Comparison of ENCODE assay signal across 8 cellular contexts in the genomic region with DNA sequence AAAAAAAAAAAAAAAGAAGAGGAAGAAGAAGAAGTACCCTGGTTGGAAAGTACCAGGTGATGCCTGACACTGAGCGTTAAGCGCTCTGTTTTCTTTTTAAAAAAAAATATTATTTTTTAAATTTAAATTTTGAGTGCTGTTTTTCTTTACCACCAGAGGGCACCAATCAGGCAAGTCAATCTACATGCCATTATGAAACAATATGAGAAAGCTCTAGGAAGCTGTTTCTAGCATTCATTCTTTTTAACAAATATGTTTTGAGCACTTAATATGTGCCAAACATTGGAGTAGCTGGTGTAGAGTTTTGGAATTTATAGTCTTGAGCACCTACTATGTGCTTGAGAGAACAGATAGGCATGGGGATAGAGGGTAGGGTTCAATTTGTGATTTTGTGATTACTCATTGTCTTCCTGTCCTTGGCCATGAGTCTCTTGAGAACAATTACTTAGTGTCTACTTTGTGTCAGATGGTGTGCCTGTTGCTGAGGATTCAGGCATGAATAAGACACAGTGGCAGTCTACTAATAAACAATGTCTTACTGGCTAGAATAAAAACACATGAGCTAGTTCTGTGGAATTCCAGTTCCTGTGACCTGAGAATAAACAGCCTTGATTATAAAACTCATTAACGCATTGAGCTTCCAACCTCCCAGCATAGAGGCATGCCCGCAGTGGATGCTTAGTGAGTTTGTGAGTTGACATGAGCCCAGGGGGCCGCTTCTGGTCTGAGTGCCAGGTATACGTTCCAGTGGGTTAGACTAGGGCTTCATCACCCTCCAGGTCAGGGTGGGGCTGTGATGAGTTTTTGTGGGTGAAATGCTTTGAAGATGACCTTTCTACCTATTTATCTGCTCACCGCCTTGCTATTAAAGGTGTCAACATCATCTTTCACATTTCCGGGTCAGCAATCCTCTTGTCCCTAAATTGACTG.
A peak's percentile ranks its signal among the peaks of the same experiment; 100 is the strongest.
DNase-seq lines count a peak whose midpoint lies in the region; ATAC-seq lines count a peak whose summit lies in the region.

No MANE protein-coding gene starts in this region.

- no peaks in the 10 kb centered on the region for H3K9me3 ChIP-seq in adipocyte (ENCODE audit: control insufficient read depth, low read length)

- DNase-seq in GF-D8 (lab: John Stamatoyannopoulos, UW) (peak; percentile 32), NCI-H2171 (lab: John Stamatoyannopoulos, UW) (peak; percentile 14), adipocyte (ENCODE audit: low read depth) (peak; percentile 86), hepatic stellate cell (ENCODE audit: low spot score) (peak; percentile 53), GM19238 (ENCODE audit: insufficient read length, low spot score) (no peak)

- ATAC-seq in GM18498 (IDR thresholded peaks at IDR 0.05; ENCODE audit: unreplicated experiment), result no peak

- peaks cover 22% of the 10 kb centered on the region for H3K79me2 ChIP-seq in ACC112 (ENCODE audit: control insufficient read depth, insufficient read depth, low read length, unreplicated experiment)

- H3K27me3 ChIP-seq in ACC112 (ENCODE audit: insufficient read depth, low read length) (no peaks in the 10 kb centered on the region), adipocyte (replicated peaks; ENCODE audit: control insufficient read depth, insufficient read depth, low read length) (no peaks in the 10 kb centered on the region)

- H3K4me1 ChIP-seq in ACC112 (ENCODE audit: control insufficient read depth, insufficient read depth, low read length, unreplicated experiment) (peaks cover 29% of the 10 kb centered on the region), adipocyte (ENCODE audit: control insufficient read depth, insufficient read depth, low read length) (peaks cover 32% of the 10 kb centered on the region)

- H2AFZ ChIP-seq in ACC112 (ENCODE audit: low read length, unreplicated experiment), result peak overlapping the region; percentile 19

- no peak overlapping the region for H3K4me3 ChIP-seq in ACC112 (ENCODE audit: low read depth, low read length)
- peak overlapping the region; percentile 29 for H3K4me3 ChIP-seq in adipocyte (ENCODE audit: low read length)
- no peak overlapping the region for H3K4me3 ChIP-seq in skin epidermis

- H3K27ac ChIP-seq in ACC112 (ENCODE audit: low read depth, low read length) (peak overlapping the region; percentile 97), skin epidermis (peak overlapping the region in 18 of 21 experiments; percentile 5 to 100 (median 73))

- H3K36me3 ChIP-seq in ACC112 (ENCODE audit: insufficient read depth, low read length) (no peaks in the 10 kb centered on the region), adipocyte (ENCODE audit: control insufficient read depth, insufficient read depth, low read length, severe bottlenecking) (no peaks in the 10 kb centered on the region)

- H3K9ac ChIP-seq in adipocyte (ENCODE audit: low read length), result peak overlapping the region; percentile 51
